11 cellular contexts compared by ENCODE assay signal in genomic region chr14:61764342-61765122, GRCh38. TPM values are rescaled to one million over a fixed set of nuclear protein-coding genes. Genes with fewer than 3 reads are reported as not detected.
A peak's percentile ranks its signal among the peaks of the same experiment; 100 is the strongest.
DNase-seq lines count a peak whose midpoint lies in the region; ATAC-seq and TF ChIP-seq lines count a peak whose summit lies in the region.
"Had no signal": no experiment of that assay in that cellular context is flagged by ENCODE, and none has a peak within 500 bp of the region (broad histone marks: within the 10 kb centered on the region; RNA-seq: fewer than 3 reads in every experiment).

No MANE protein-coding gene starts in this region.

- peaks cover 18% of the 10 kb centered on the region for H3F3A ChIP-seq in PC-3 (ENCODE audit: low read length, unreplicated experiment)

- peaks cover 70% of the 10 kb centered on the region for H3K79me2 ChIP-seq in PC-3 (ENCODE audit: low read length)

- peaks cover 33% of the 10 kb centered on the region for H3K4me1 ChIP-seq in PC-3 (ENCODE audit: insufficient read depth, low read length)
- H3K4me1 ChIP-seq in skeletal muscle satellite cell (ENCODE audit: control insufficient read depth, insufficient read depth, low read length) = peaks cover 20% of the 10 kb centered on the region

- BruUV-seq in PC-3 (replicated peaks; lab: Mats Ljungman, UMichigan) = TSS peak; percentile 40

- H3K9me2 ChIP-seq in PC-3 (replicated peaks; ENCODE audit: low read length) = no peaks in the 10 kb centered on the region

- H3K27me3 Mint-ChIP-seq in activated T-cell treated with anti-CD3 and anti-CD28 coated beads, Interleukin-2, amount 50 U/mL, for 24 hours = no peaks in the 10 kb centered on the region

- H3K9me3 ChIP-seq in PC-3 (ENCODE audit: low read length) = no peaks in the 10 kb centered on the region
- H3K9me3 ChIP-seq in skeletal muscle satellite cell (replicated peaks; ENCODE audit: low read length) = no peaks in the 10 kb centered on the region

- intact Hi-C loops in PC-3 (cut with micrococcal nuclease) = loop anchor here (5.0 kb wide), 2 partner anchors 228 to 258 kb away; no protein-coding TSS in a partner anchor

- peaks cover 23% of the 10 kb centered on the region for H4K20me1 ChIP-seq in PC-3 (ENCODE audit: low read length)

- H3K36me3 Mint-ChIP-seq in activated T-cell treated with anti-CD3 and anti-CD28 coated beads, Interleukin-2, amount 50 U/mL, for 24 hours (ENCODE audit: low read depth) = peaks cover 60% of the 10 kb centered on the region

- H3K4me2 ChIP-seq in PC-3 (ENCODE audit: low read length) (peak overlapping the region; percentile 94), skeletal muscle satellite cell (ENCODE audit: low read length) (peak overlapping the region; percentile 93)

- peak overlapping the region; percentile 95 for H3K4me3 Mint-ChIP-seq in activated T-cell treated with anti-CD3 and anti-CD28 coated beads, Interleukin-2, amount 50 U/mL, for 24 hours
- H3K4me3 Mint-ChIP-seq: CD14-positive monocyte had no signal

- H3K27me3 ChIP-seq in PC-3 (ENCODE audit: low read length) = no peaks in the 10 kb centered on the region
- no peaks in the 10 kb centered on the region for H3K27me3 ChIP-seq in skeletal muscle satellite cell (ENCODE audit: control insufficient read depth, insufficient read depth, low read length)

- H3K36me3 ChIP-seq in PC-3 (ENCODE audit: low read depth, low read length) (peaks cover 15% of the 10 kb centered on the region), skeletal muscle satellite cell (ENCODE audit: insufficient read depth, low read length) (peaks cover 23% of the 10 kb centered on the region)

- POLR2A ChIA-PET in PC-3 (lab: Charles Lee; ENCODE audit: unreplicated experiment) = interaction anchor here (0.6 to 0.7 kb wide), 2 partner anchors 28 to 474 kb away, joined by 4 to 5 read pairs; no protein-coding TSS in a partner anchor

- no peak for DNase-seq in activated T-cell treated with anti-CD3 and anti-CD28 coated beads, Interleukin-2, amount 50 U/mL, for 24 hours
- DNase-seq in activated T-cell treated with anti-CD3 and anti-CD28 coated beads, Interleukin-2, amount 50 U/mL, for 48 hours = no peak
- DNase-seq in PC-3 (peak; percentile 59), epithelial cell of prostate (ENCODE audit: low read depth, low spot score) (no peak)
- DNase-seq: hippocampal formation, NCI-H2029 treated with DMSO at 0.1 percent for 48 hours had no signal

- peak; percentile 6 for ATAC-seq in PC-3
- ATAC-seq in HG03457 (IDR thresholded peaks at IDR 0.05; ENCODE audit: unreplicated experiment) = no peak
- ATAC-seq in HG02678 (IDR thresholded peaks at IDR 0.05; ENCODE audit: unreplicated experiment) = no peak
- ATAC-seq in esophagus mucosa = no peak

- no peak overlapping the region for H3K27ac Mint-ChIP-seq in activated T-cell treated with anti-CD3 and anti-CD28 coated beads, Interleukin-2, amount 50 U/mL, for 24 hours

- TF ChIP-seq CTCF in PC-3 (conservative IDR thresholded peaks at IDR 0.05; ENCODE audit: low read depth, low read length) = no peak

- peak overlapping the region; percentile 96 for H3K4me3 ChIP-seq in PC-3 (ENCODE audit: low read length)
- H3K4me3 ChIP-seq in skeletal muscle satellite cell (ENCODE audit: low read length) = peak overlapping the region; percentile 94

- H3K9me3 Mint-ChIP-seq in activated T-cell treated with anti-CD3 and anti-CD28 coated beads, Interleukin-2, amount 50 U/mL, for 24 hours = no peaks in the 10 kb centered on the region

- H3K9ac ChIP-seq in PC-3 (ENCODE audit: low read length) (peak overlapping the region; percentile 89), skeletal muscle satellite cell (ENCODE audit: low read depth, low read length) (peak overlapping the region; percentile 94)

- H3K4me1 Mint-ChIP-seq in activated T-cell treated with anti-CD3 and anti-CD28 coated beads, Interleukin-2, amount 50 U/mL, for 24 hours (ENCODE audit: low read depth) = peaks cover 49% of the 10 kb centered on the region

- H2AFZ ChIP-seq in PC-3 (ENCODE audit: low read length) = no peak overlapping the region

- H3K27ac ChIP-seq in PC-3 (ENCODE audit: low read length) (peak overlapping the region; percentile 55), epithelial cell of prostate (peak overlapping the region; percentile 67)

- CTCF ChIA-PET in PC-3 (lab: Charles Lee) = interaction anchor here (0.8 to 1.5 kb wide), 3 partner anchors 15 to 73 kb away, joined by 3 to 4 read pairs (median 4); no protein-coding TSS in a partner anchor

RNA-seq across cellular contexts. Expression of gene SNAPC1, which starts 2.3 kb away (rescaled TPM):
- total RNA-seq in PC-3 (2014; rRNA removed) (26.7 and 27.3 TPM in 2 replicates), esophagus mucosa (3.8 TPM)
- total RNA-seq in skeletal muscle satellite cell (2012; rRNA removed) = 20.8 and 21.5 TPM in 2 replicates

RNA-seq across cellular contexts. Expression of gene SYT16, which starts 48.0 kb away (rescaled TPM):
- total RNA-seq in PC-3 (2014; rRNA removed) (15.6 and 17.6 TPM in 2 replicates), esophagus mucosa (0.12 TPM)
- under 0.01 and 0.25 TPM in 2 replicates for total RNA-seq in skeletal muscle satellite cell (2012; rRNA removed)

Comparison
In these comparisons a context has a peak if more than half of its experiments do, and no peak if none do; other contexts are left out.
1. RNA of gene SYT16, which starts 48.0 kb away (total RNA-seq): 15.6 to 17.6 TPM in PC-3; 0.12 TPM in esophagus mucosa (single experiment); every median in the first group is over 10 times any median in the second.